In the genomic region with DNA sequence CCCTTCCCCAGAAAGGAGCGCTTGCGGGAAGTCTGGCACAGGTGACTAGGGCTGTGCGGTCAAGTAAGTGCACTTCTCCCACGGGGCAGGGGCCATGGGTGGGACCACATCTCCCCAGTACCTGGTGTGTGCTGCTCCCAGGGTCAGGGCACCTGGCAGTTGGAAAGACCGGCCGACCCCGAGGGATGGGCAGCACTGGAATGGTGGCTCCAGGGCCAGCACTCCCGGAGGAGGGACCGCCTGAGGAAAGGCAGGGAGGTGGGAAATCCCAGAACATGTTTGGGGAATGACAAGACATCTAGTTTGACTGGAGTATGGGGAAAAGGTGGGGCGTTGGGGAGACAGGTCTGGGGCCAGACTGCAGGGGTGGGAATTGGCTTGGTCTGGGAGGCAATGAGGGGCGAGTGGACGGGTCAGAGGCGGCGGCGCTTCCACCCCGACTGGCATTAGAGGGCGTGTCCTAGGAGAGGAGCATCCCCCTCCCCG, we compare ENCODE assay signal across 8 cellular contexts. TPM values are rescaled to one million over a fixed set of nuclear protein-coding genes. Genes with fewer than 3 reads are reported as not detected.
A peak's percentile ranks its signal among the peaks of the same experiment; 100 is the strongest.
DNase-seq lines count a peak whose midpoint lies in the region; ATAC-seq and TF ChIP-seq lines count a peak whose summit lies in the region.

No MANE protein-coding gene starts in this region.

- no peaks in the 10 kb centered on the region for H3K27me3 Mint-ChIP-seq in activated T-helper 17 cell treated with anti-CD3 and anti-CD28 coated beads, Interleukin-2, amount 50 U/mL, for 72 hours
- no peaks in the 10 kb centered on the region for H3K27me3 Mint-ChIP-seq in stimulated activated memory B cell treated with anti-CD40 and anti-IgM and Interleukin-4, amounts not matched to agents 10 μg/mL and 1 μg/mL and 100 μg/mL, for 72 hours

- peak overlapping the region; percentile 74 for H3K4me3 Mint-ChIP-seq in activated T-helper 17 cell treated with anti-CD3 and anti-CD28 coated beads, Interleukin-2, amount 50 U/mL, for 72 hours
- H3K4me3 Mint-ChIP-seq in stimulated activated memory B cell treated with anti-CD40 and anti-IgM and Interleukin-4, amounts not matched to agents 10 μg/mL and 1 μg/mL and 100 μg/mL, for 72 hours = peak overlapping the region; percentile 91

- H3K9ac ChIP-seq in iPS-20b (ENCODE audit: low read depth, low read length) = no peak overlapping the region

- DNase-seq in HFF-Myc (ENCODE audit: extremely low read depth, low read depth) = no peak
- DNase-seq in activated effector memory CD4-positive, alpha-beta T cell treated with anti-CD3 and anti-CD28 coated beads, Interleukin-2, amount 50 U/mL, for 16 hours = no peak
- no peak for DNase-seq in NCI-H82 treated with DMSO at 0.1 percent for 48 hours (lab: John Stamatoyannopoulos, UW; ENCODE audit: unreplicated experiment)
- no peak for DNase-seq in mucosa of gallbladder (ENCODE audit: low spot score)

- H3K27ac ChIP-seq in iPS-20b (ENCODE audit: low read length) = no peak overlapping the region

- H3K9me3 ChIP-seq in iPS-20b (ENCODE audit: insufficient read depth, low read depth, low read length) = no peaks in the 10 kb centered on the region

- H3K4me1 ChIP-seq in iPS-20b (ENCODE audit: insufficient read depth, low read length) = peaks cover 12% of the 10 kb centered on the region

- no peaks in the 10 kb centered on the region for H3K36me3 Mint-ChIP-seq in activated T-helper 17 cell treated with anti-CD3 and anti-CD28 coated beads, Interleukin-2, amount 50 U/mL, for 72 hours (ENCODE audit: low read depth)
- no peaks in the 10 kb centered on the region for H3K36me3 Mint-ChIP-seq in stimulated activated memory B cell treated with anti-CD40 and anti-IgM and Interleukin-4, amounts not matched to agents 10 μg/mL and 1 μg/mL and 100 μg/mL, for 72 hours

- peak overlapping the region; percentile 41 for H3K27ac Mint-ChIP-seq in activated T-helper 17 cell treated with anti-CD3 and anti-CD28 coated beads, Interleukin-2, amount 50 U/mL, for 72 hours
- peak overlapping the region; percentile 81 for H3K27ac Mint-ChIP-seq in stimulated activated memory B cell treated with anti-CD40 and anti-IgM and Interleukin-4, amounts not matched to agents 10 μg/mL and 1 μg/mL and 100 μg/mL, for 72 hours

- H3K36me3 ChIP-seq in iPS-20b (ENCODE audit: insufficient read depth, low read depth, low read length) = no peaks in the 10 kb centered on the region

- H3K27me3 ChIP-seq in iPS-20b (ENCODE audit: insufficient read depth, low read length) = peaks cover 83% of the 10 kb centered on the region

- peaks cover 31% of the 10 kb centered on the region for H3K4me1 Mint-ChIP-seq in activated T-helper 17 cell treated with anti-CD3 and anti-CD28 coated beads, Interleukin-2, amount 50 U/mL, for 72 hours
- H3K4me1 Mint-ChIP-seq in stimulated activated memory B cell treated with anti-CD40 and anti-IgM and Interleukin-4, amounts not matched to agents 10 μg/mL and 1 μg/mL and 100 μg/mL, for 72 hours = peaks cover 48% of the 10 kb centered on the region

- peak overlapping the region; percentile 59 for H3K4me3 ChIP-seq in HFF-Myc (replicated peaks; ENCODE audit: low read depth, low read length)
- peak overlapping the region; percentile 68 for H3K4me3 ChIP-seq in iPS-20b (ENCODE audit: low read length)

- ATAC-seq in activated T-helper 17 cell treated with anti-CD3 and anti-CD28 coated beads, Interleukin-2, amount 50 U/mL, for 72 hours (replicated peaks) = no peak
- ATAC-seq in stimulated activated memory B cell treated with anti-CD40 and anti-IgM and Interleukin-4, amounts not matched to agents 10 μg/mL and 1 μg/mL and 100 μg/mL, for 72 hours = no peak
- ATAC-seq in GM18873 (IDR thresholded peaks at IDR 0.05; ENCODE audit: low FRiP score, unreplicated experiment) = no peak

- no peaks in the 10 kb centered on the region for H3K9me3 Mint-ChIP-seq in activated T-helper 17 cell treated with anti-CD3 and anti-CD28 coated beads, Interleukin-2, amount 50 U/mL, for 72 hours
- no peaks in the 10 kb centered on the region for H3K9me3 Mint-ChIP-seq in stimulated activated memory B cell treated with anti-CD40 and anti-IgM and Interleukin-4, amounts not matched to agents 10 μg/mL and 1 μg/mL and 100 μg/mL, for 72 hours

- TF ChIP-seq CTCF in HFF-Myc (IDR thresholded peaks at IDR 0.05; ENCODE audit: low read depth, low read length, missing control alignments) = no peak

RNA-seq across cellular contexts. Expression of gene GLIPR2, which starts 0.7 kb away (rescaled TPM):
- 10 to 100 TPM; 10.2 to 10.7 TPM for total RNA-seq in activated T-helper 17 cell treated with anti-CD3 and anti-CD28 coated beads, Interleukin-2, amount 50 U/mL, for 72 hours
- 17.0 TPM for total RNA-seq in mucosa of gallbladder

RNA-seq across cellular contexts. Expression of gene CCIN, which starts 33.4 kb away (rescaled TPM):
- total RNA-seq in activated T-helper 17 cell treated with anti-CD3 and anti-CD28 coated beads, Interleukin-2, amount 50 U/mL, for 72 hours = not detected
- 0.12 TPM for total RNA-seq in mucosa of gallbladder

RNA-seq across cellular contexts. Expression of gene CLTA, which starts 54.9 kb away (rescaled TPM):
- total RNA-seq in activated T-helper 17 cell treated with anti-CD3 and anti-CD28 coated beads, Interleukin-2, amount 50 U/mL, for 72 hours = 100 to 1,000 TPM in 1 of 2 donors, 10 to 100 TPM in 1; 69.3 to 166 TPM
- 185 TPM for total RNA-seq in mucosa of gallbladder
